Comparison of ENCODE assay signal across 9 cellular contexts in genomic region chr6:36444470-36444869, GRCh38. TPM values are rescaled to one million over a fixed set of nuclear protein-coding genes. Genes with fewer than 3 reads are reported as not detected.
DNase-seq lines count a peak whose midpoint lies in the region; ATAC-seq and TF ChIP-seq lines count a peak whose summit lies in the region.
"Had no signal": no experiment of that assay in that cellular context is flagged by ENCODE, and none has a peak within 500 bp of the region (broad histone marks: within the 10 kb centered on the region; RNA-seq: fewer than 3 reads in every experiment).

No MANE protein-coding gene starts in this region.

- DNase-seq in T-helper 2 cell treated with Interferon-gamma antibody and Interleukin-4, amounts not matched to agents 5 μg/mL and 100 μg/mL, for 36 hours (ENCODE audit: low spot score), result no peak
- DNase-seq in T-helper 2 cell (no peak), adipocyte (ENCODE audit: low read depth) (peak; percentile 86), kidney epithelial cell (ENCODE audit: low read depth) (no peak), thoracic aorta (ENCODE audit: low spot score) (no peak), HUDEP-2 (lab: John Stamatoyannopoulos, UW; ENCODE audit: unreplicated experiment in 76 of 76) (no peak)

- peaks cover 23% of the 10 kb centered on the region for H3K36me3 Mint-ChIP-seq in T-helper 2 cell treated with Interferon-gamma antibody and Interleukin-4, amounts not matched to agents 5 μg/mL and 100 μg/mL, for 36 hours (ENCODE audit: low read depth)

- H3K9ac ChIP-seq in adipocyte (ENCODE audit: low read length), result peak overlapping the region; percentile 99

- H3K9me3 Mint-ChIP-seq in T-helper 2 cell treated with Interferon-gamma antibody and Interleukin-4, amounts not matched to agents 5 μg/mL and 100 μg/mL, for 36 hours, result peaks cover 6% of the 10 kb centered on the region

- H3K4me1 Mint-ChIP-seq in T-helper 2 cell treated with Interferon-gamma antibody and Interleukin-4, amounts not matched to agents 5 μg/mL and 100 μg/mL, for 36 hours (ENCODE audit: low read depth), result peaks cover 28% of the 10 kb centered on the region

- peak overlapping the region; percentile 84 to 87 for H3K27ac ChIP-seq in thoracic aorta

- H3K4me3 Mint-ChIP-seq in T-helper 2 cell treated with Interferon-gamma antibody and Interleukin-4, amounts not matched to agents 5 μg/mL and 100 μg/mL, for 36 hours, result peak overlapping the region; percentile 96

- H3K27ac Mint-ChIP-seq in T-helper 2 cell treated with Interferon-gamma antibody and Interleukin-4, amounts not matched to agents 5 μg/mL and 100 μg/mL, for 36 hours, result peak overlapping the region; percentile 92

- H3K27me3 ChIP-seq in adipocyte (replicated peaks; ENCODE audit: control insufficient read depth, insufficient read depth, low read length) (no peaks in the 10 kb centered on the region), kidney epithelial cell (ENCODE audit: control insufficient read depth, insufficient read depth, low read length) (no peaks in the 10 kb centered on the region), thoracic aorta (replicated peaks; ENCODE audit: insufficient read depth) (no peaks in the 10 kb centered on the region)

- H3K36me3 ChIP-seq in adipocyte (ENCODE audit: control insufficient read depth, insufficient read depth, low read length, severe bottlenecking) (peaks cover 4% of the 10 kb centered on the region), kidney epithelial cell (ENCODE audit: control insufficient read depth, insufficient read depth, low read length) (no peaks in the 10 kb centered on the region), thoracic aorta (peaks cover 3% of the 10 kb centered on the region)

- ATAC-seq in thoracic aorta (ENCODE audit: insufficient number of reproducible peaks, low FRiP score, low read depth) (peak; percentile 14), HG03571 (IDR thresholded peaks at IDR 0.05; ENCODE audit: unreplicated experiment) (no peak), GM21526 (IDR thresholded peaks at IDR 0.05; ENCODE audit: low FRiP score, unreplicated experiment) (no peak)

- peak overlapping the region; percentile 99 for H3K4me3 ChIP-seq in adipocyte (ENCODE audit: low read length)
- peak overlapping the region; percentile 67 for H3K4me3 ChIP-seq in kidney epithelial cell (ENCODE audit: low read depth, low read length)
- H3K4me3 ChIP-seq in thoracic aorta, result peak overlapping the region; percentile 84

- H3K27me3 Mint-ChIP-seq in T-helper 2 cell treated with Interferon-gamma antibody and Interleukin-4, amounts not matched to agents 5 μg/mL and 100 μg/mL, for 36 hours (ENCODE audit: low read depth), result no peaks in the 10 kb centered on the region

- H3K4me1 ChIP-seq in adipocyte (ENCODE audit: control insufficient read depth, insufficient read depth, low read length), result peaks cover 37% of the 10 kb centered on the region
- H3K4me1 ChIP-seq in thoracic aorta (ENCODE audit: control insufficient read depth in 1 of 2, low read depth in 2 of 2), result peaks cover 28 to 43% of the 10 kb centered on the region in 2 donors

- no peaks in the 10 kb centered on the region for H3K9me3 ChIP-seq in adipocyte (ENCODE audit: control insufficient read depth, low read length)
- no peaks in the 10 kb centered on the region for H3K9me3 ChIP-seq in thoracic aorta

- TF ChIP-seq CTCF in kidney epithelial cell (IDR thresholded peaks at IDR 0.05; ENCODE audit: insufficient read depth, low read length, poor library complexity, severe bottlenecking) (no peak), thoracic aorta (IDR thresholded peaks at IDR 0.05) (no peak)

RNA-seq across cellular contexts. Expression of gene KCTD20, which starts 1.7 kb away (rescaled TPM):
- total RNA-seq in kidney epithelial cell (51.6 and 55.2 TPM in 2 replicates), thoracic aorta (10 to 100 TPM; 63.5 to 72.0 TPM)

RNA-seq across cellular contexts. Expression of gene PXT1, which starts 1.8 kb away (rescaled TPM):
- total RNA-seq in kidney epithelial cell (not detected in 2 replicates), thoracic aorta (not detected)
- total RNA-seq: NCI-H460 had no signal

RNA-seq across cellular contexts. Expression of gene ETV7, which starts 57.0 kb away (rescaled TPM):
- total RNA-seq in kidney epithelial cell (6.8 and 8.4 TPM in 2 replicates), thoracic aorta (1 to 10 TPM; 2.6 to 5.4 TPM)
